24 cellular contexts compared by ENCODE assay signal in the genomic region with DNA sequence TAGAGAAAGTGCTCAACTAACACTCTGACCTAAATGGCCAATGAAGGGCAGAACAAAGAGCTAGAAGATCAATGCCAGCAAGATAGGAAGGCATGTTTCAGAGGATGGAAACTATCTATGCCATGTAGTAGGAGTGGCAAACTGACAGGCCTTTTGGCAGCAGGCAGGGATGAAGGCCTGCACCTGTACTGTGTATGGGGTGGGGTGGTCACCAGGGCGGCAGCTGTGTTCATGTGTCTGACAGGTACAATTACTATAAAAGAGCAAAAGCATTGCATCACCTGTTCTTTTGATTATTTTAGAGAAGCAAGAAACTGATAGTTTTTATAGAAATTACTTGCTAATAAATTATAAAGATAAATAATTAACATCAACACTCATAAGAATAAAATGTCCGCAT.
"Had no signal": no experiment of that assay in that cellular context is flagged by ENCODE, and none has a peak within 500 bp of the region (broad histone marks: within the 10 kb centered on the region; RNA-seq: fewer than 3 reads in every experiment).

No MANE protein-coding gene starts in this region.

- DNase-seq: IMR-90, Karpas-422, KG1, MG63, NCI-H1092, NCI-H1105 treated with DMSO at 0.1 percent for 48 hours, NCI-H1417 treated with DMSO at 0.1 percent for 48 hours, NCI-H146, NCI-H1694 treated with DMSO at 0.1 percent for 48 hours, NCI-H1930, NCI-H2081, NCI-H2107, NCI-H2227 treated with DMSO at 0.1 percent for 48 hours, NCI-H524, NCI-H526 treated with DMSO at 0.1 percent for 48 hours, NCI-H748 treated with DMSO at 0.1 percent for 48 hours, OCI-M1, PC-9, Peyer's patch, SHP77 treated with DMSO at 0.1 percent for 48 hours, SJCRH30 had no signal

- ATAC-seq: HepG2, Right ventricle myocardium inferior, SK-N-SH treated with all-trans-retinoic acid at 6 μM for 48 hours had no signal

- H3K27ac ChIP-seq: PC-9, Peyer's patch, SJCRH30 had no signal
